ENCODE assay signal across 8 cellular contexts in genomic region chr14:31207746-31208545, GRCh38. TPM values are rescaled to one million over a fixed set of nuclear protein-coding genes. Genes with fewer than 3 reads are reported as not detected.
DNase-seq lines count a peak whose midpoint lies in the region; ATAC-seq and TF ChIP-seq lines count a peak whose summit lies in the region.

HECTD1 (minus strand) TSS chr14:31207793; CDS start chr14:31205936, 1,857 bp downstream.

- peaks cover 7% of the 10 kb centered on the region for H3K9me3 Mint-ChIP-seq in WTC11

- peak within 1 kb of the TSS; percentile 97 for H3K27ac Mint-ChIP-seq in WTC11

- DNase-seq in AG09309 (ENCODE audit: low read depth) = peak; percentile 58
- peak; percentile 94 for DNase-seq in NCI-H2227 (lab: John Stamatoyannopoulos, UW; ENCODE audit: unreplicated experiment)
- peak; percentile 89 for DNase-seq in WTC11 (ENCODE audit: low spot score)
- DNase-seq in cardiac fibroblast (ENCODE audit: low read depth in 2 of 2) = peak; percentile 85 to 93
- peak; percentile 95 for DNase-seq in islet precursor cell
- peak; percentile 79 to 89 (median 86) for DNase-seq in stimulated activated CD4-positive, alpha-beta T cell treated with anti-CD3 and anti-CD28 coated beads, Interleukin-12 subunit alpha, Interleukin-12 subunit beta, amount 100 ng/mL, for 48 hours (ENCODE audit: low read depth in 2 of 3, low spot score in 1 of 3)

- POLR2A ChIA-PET in WTC11 (lab: Charles Lee) = interaction anchor here (0.6 to 1.7 kb wide), 6 partner anchors 23 to 212 kb away, joined by 3 to 8 read pairs (median 4); partner anchors contain the start of gene HEATR5A

- H3K4me3 ChIP-seq in AG09309 (ENCODE audit: control insufficient read depth, low read depth, low read length) = peak within 1 kb of the TSS; percentile 77
- peak within 1 kb of the TSS; percentile 68 to 78 for H3K4me3 ChIP-seq in cardiac fibroblast (replicated peaks in 1 of 2; ENCODE audit: low read depth in 2 of 2, low read length in 2 of 2)

- H3K36me3 Mint-ChIP-seq in WTC11 = peaks cover 23% of the 10 kb centered on the region

- no peaks in the 10 kb centered on the region for H3K27me3 Mint-ChIP-seq in WTC11 (ENCODE audit: low read depth)

- CTCF ChIA-PET in WTC11 (lab: Charles Lee) = interaction anchor here (0.6 to 2.3 kb wide), 29 partner anchors 9 to 306 kb away, joined by 3 to 8 read pairs (median 4); partner anchors contain the start of genes DTD2 and STRN3

- peak; percentile 78 for ATAC-seq in GM18907 (IDR thresholded peaks at IDR 0.05; ENCODE audit: unreplicated experiment)
- peak; percentile 60 for ATAC-seq in HG03139 (IDR thresholded peaks at IDR 0.05; ENCODE audit: unreplicated experiment)
- ATAC-seq in WTC11 = peak; percentile 88

- H3K4me3 Mint-ChIP-seq in WTC11 = peak within 1 kb of the TSS; percentile 90

- TF ChIP-seq CTCF in AG09309 (IDR thresholded peaks at IDR 0.05; ENCODE audit: control insufficient read depth, insufficient read depth, low read depth, low read length, missing control alignments) = peak; percentile 28
- peak; percentile 72 for TF ChIP-seq CTCF in WTC11 (IDR thresholded peaks at IDR 0.05)
- peak; percentile 16 for TF ChIP-seq CTCF in cardiac fibroblast (IDR thresholded peaks at IDR 0.05; ENCODE audit: low read depth, low read length)

- peaks cover 25% of the 10 kb centered on the region for H3K4me1 Mint-ChIP-seq in WTC11

TF ChIP-seq in WTC11, 78 proteins besides CTCF, POLR2A, EP300 and RAD21 (continues in another document):
- TF ChIP-seq CBFB (CRISPR knock-in tag; IDR thresholded peaks at IDR 0.05; ENCODE audit: low read depth) (no peak; the same call in 1 of the 2 replicates), NFE2L1 (CRISPR knock-in tag; IDR thresholded peaks at IDR 0.05) (no peak), STAT6 (CRISPR knock-in tag; conservative IDR thresholded peaks at IDR 0.05; ENCODE audit: low read depth) (0 out of 2 replicates have a peak, but pooled peaks have one; percentile 13), RORB (CRISPR knock-in tag; IDR thresholded peaks at IDR 0.05) (no peak), ZNF281 (CRISPR knock-in tag; IDR thresholded peaks at IDR 0.05) (peak; percentile 74; the same call in 1 of the 2 replicates), FOXK1 (CRISPR knock-in tag; IDR thresholded peaks at IDR 0.05) (peak; percentile 13; the same call in 1 of the 2 replicates), ATF2 (CRISPR knock-in tag; IDR thresholded peaks at IDR 0.05; ENCODE audit: borderline replicate concordance, low read depth) (no peak), ESRRA (CRISPR knock-in tag; IDR thresholded peaks at IDR 0.05; ENCODE audit: borderline replicate concordance) (peak; percentile 6; the same call in 1 of the 2 replicates), FOXP1 (CRISPR knock-in tag; IDR thresholded peaks at IDR 0.05; ENCODE audit: borderline replicate concordance) (peak; percentile 93; the same call in 1 of the 2 replicates), NR2C2 (CRISPR knock-in tag; IDR thresholded peaks at IDR 0.05) (0 out of 2 replicates have a peak, but pooled peaks have one; percentile 20), GABPB1 (CRISPR knock-in tag; IDR thresholded peaks at IDR 0.05) (peak; percentile 92), HMGXB4 (CRISPR knock-in tag; IDR thresholded peaks at IDR 0.05) (no peak; the same call in 1 of the 2 replicates), KAT7 (CRISPR knock-in tag; IDR thresholded peaks at IDR 0.05; ENCODE audit: borderline replicate concordance) (0 out of 2 replicates have a peak, but pooled peaks have one; percentile 44), NFATC4 (CRISPR knock-in tag; IDR thresholded peaks at IDR 0.05) (no peak), TP53 (CRISPR knock-in tag; IDR thresholded peaks at IDR 0.05) (no peak), HMGA2 (CRISPR knock-in tag; IDR thresholded peaks at IDR 0.05) (peak; percentile 42; the same call in 1 of the 2 replicates), ERG (CRISPR knock-in tag; IDR thresholded peaks at IDR 0.05) (no peak), ZNF671 (CRISPR knock-in tag; IDR thresholded peaks at IDR 0.05) (no peak)
- TF ChIP-seq, protein P1, sequence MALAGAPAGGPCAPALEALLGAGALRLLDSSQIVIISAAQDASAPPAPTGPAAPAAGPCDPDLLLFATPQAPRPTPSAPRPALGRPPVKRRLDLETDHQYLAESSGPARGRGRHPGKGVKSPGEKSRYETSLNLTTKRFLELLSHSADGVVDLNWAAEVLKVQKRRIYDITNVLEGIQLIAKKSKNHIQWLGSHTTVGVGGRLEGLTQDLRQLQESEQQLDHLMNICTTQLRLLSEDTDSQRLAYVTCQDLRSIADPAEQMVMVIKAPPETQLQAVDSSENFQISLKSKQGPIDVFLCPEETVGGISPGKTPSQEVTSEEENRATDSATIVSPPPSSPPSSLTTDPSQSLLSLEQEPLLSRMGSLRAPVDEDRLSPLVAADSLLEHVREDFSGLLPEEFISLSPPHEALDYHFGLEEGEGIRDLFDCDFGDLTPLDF (CRISPR knock-in tag; IDR thresholded peaks at IDR 0.05) = peak; percentile 77; the same call in 1 of the 2 replicates

RNA-seq across cellular contexts. Expression of gene HECTD1, which starts in this region (rescaled TPM):
- 81.7 to 89.1 TPM (median 88.5 TPM) in 3 replicates for total RNA-seq in WTC11 (2021)

Comparison
In these comparisons a context has a peak if more than half of its experiments do, and no peak if none do; other contexts are left out.
1. Peak in every context shown above with its lines: DNase-seq, ATAC-seq and H3K4me3 ChIP-seq.
2. CTCF ChIP-seq: peak in every context shown above with its lines; median percentile 72 in WTC11; 28 in AG09309; 16 in cardiac fibroblast.